8 cellular contexts compared by ENCODE assay signal in the genomic region with DNA sequence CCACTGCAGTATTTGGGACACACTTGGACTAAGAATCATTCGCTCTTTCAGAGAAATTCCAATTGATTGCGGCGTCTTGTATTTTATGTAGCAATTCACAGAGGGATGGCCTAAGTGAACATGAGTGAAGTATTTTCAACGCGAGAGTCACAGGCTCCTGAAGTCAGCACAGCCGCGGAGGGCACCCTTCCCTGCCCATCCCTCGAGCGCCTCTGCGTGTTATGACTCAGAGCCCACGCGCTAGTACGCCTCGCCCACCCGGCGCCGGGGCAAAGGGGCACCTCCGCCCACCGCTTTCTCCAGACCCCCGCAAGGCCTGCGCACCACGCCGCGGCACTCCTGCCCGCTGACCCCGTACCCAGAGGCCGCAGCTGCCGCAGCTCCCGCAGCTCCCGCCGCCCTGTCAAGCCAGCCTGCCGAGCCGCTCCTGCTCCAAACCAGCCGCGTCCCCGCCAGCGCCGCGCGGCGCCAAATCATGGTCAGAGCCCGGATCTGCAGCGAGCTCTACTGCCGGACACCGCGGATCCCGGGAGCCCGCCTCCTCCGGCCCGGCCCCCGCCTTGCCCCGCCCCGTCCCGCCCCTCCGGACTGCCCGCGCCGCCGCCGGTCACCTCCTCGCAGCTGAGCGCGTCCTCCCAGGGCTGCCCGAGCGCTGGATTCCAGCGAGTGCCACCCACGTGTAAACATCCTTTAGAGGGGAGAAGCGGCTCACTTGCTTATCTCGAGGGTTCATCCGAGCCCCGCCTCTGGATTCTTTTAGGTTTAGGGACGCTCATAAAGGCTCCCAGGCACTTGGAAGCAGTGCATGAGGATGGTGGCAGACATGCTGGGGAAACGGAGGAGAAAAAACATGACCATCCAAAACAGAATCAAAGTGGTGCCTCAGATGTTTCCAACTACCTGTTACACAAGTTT. TPM values are rescaled to one million over a fixed set of nuclear protein-coding genes. Genes with fewer than 3 reads are reported as not detected.
DNase-seq lines count a peak whose midpoint lies in the region; ATAC-seq and TF ChIP-seq lines count a peak whose summit lies in the region.

Gene GLRX2, minus strand, starts transcription at position 509 of the 915 bp plus-strand sequence. Its CDS starts 32 bp downstream, at position 477.

- H3K4me1 ChIP-seq in psoas muscle: peaks cover 25% of the 10 kb centered on the region
- peaks cover 6 to 10% of the 10 kb centered on the region in 2 donors for H3K4me1 ChIP-seq in uterus

- intact Hi-C loops in left ventricle myocardium superior (cut with micrococcal nuclease) (no loop called here), psoas muscle (cut with DNase I) (loop anchor here (1.0 to 5.0 kb wide), 4 partner anchors 16 to 46 kb away; partner anchors contain the start of genes CDC73 (in 1 of the 2), RO60 (in 1 of the 2) and UCHL5 (in 1 of the 2)), uterus (cut with DNase I; ENCODE audit: low total_unique reads) (loop anchor here (10.0 kb wide), 1 partner anchor 50 kb away; the partner anchor contains the start of genes RO60 and UCHL5)

- H3K27me3 ChIP-seq in psoas muscle (ENCODE audit: insufficient read depth in 3 of 3, low read length in 2 of 3): no peaks in the 10 kb centered on the region
- no peaks in the 10 kb centered on the region for H3K27me3 ChIP-seq in uterus

- no peaks in the 10 kb centered on the region for H3K9me3 ChIP-seq in psoas muscle
- H3K9me3 ChIP-seq in uterus: no peaks in the 10 kb centered on the region

- ATAC-seq in HG02763 (IDR thresholded peaks at IDR 0.05; ENCODE audit: unreplicated experiment) (peak; percentile 92), left ventricle myocardium superior (peak; percentile 98), psoas muscle (peak; percentile 94 to 96 (median 96))

- H3K4me3 ChIP-seq in psoas muscle (peak within 1 kb of the TSS; percentile 93), uterus (peak within 1 kb of the TSS; percentile 73 to 95)

- peak within 1 kb of the TSS; percentile 91 for H3K4me3 Mint-ChIP-seq in T-helper 1 cell treated with Interleukin-12 subunit alpha and Interleukin-12 subunit beta and Interleukin-4 antibody, amounts not matched to agents 30 μg/mL and 1 μg/mL, for 36 hours

- peak within 1 kb of the TSS; percentile 78 for H3K27ac Mint-ChIP-seq in T-helper 1 cell treated with Interleukin-12 subunit alpha and Interleukin-12 subunit beta and Interleukin-4 antibody, amounts not matched to agents 30 μg/mL and 1 μg/mL, for 36 hours

- DNase-seq in NCI-H1417 (lab: John Stamatoyannopoulos, UW) (peak; percentile 84 to 91 (median 85)), amygdala (lab: John Stamatoyannopoulos, UW) (peak; percentile 27 to 90 (median 80)), left ventricle myocardium superior (peak; percentile 93), psoas muscle (peak; percentile 88 to 93), uterus (peak; percentile 83 to 86)

- WGBS in psoas muscle, 3 donors: 0% methylated on average over 64 to 73 of the region's 73 CpGs

- no peaks in the 10 kb centered on the region for H3K9me3 Mint-ChIP-seq in T-helper 1 cell treated with Interleukin-12 subunit alpha and Interleukin-12 subunit beta and Interleukin-4 antibody, amounts not matched to agents 30 μg/mL and 1 μg/mL, for 36 hours

- no peaks in the 10 kb centered on the region for H3K36me3 Mint-ChIP-seq in T-helper 1 cell treated with Interleukin-12 subunit alpha and Interleukin-12 subunit beta and Interleukin-4 antibody, amounts not matched to agents 30 μg/mL and 1 μg/mL, for 36 hours (ENCODE audit: low read depth)

- TF ChIP-seq CTCF in psoas muscle (IDR thresholded peaks at IDR 0.05) (no peak), uterus (IDR thresholded peaks at IDR 0.05) (peak in 2 of 4 experiments; percentile 9 to 18)

- peak; percentile 87 for TF ChIP-seq POLR2A in GM15510 (IDR thresholded peaks at IDR 0.05; ENCODE audit: borderline replicate concordance, extremely low read depth, insufficient read length)
- peak; percentile 61 to 88 for TF ChIP-seq POLR2A in uterus (IDR thresholded peaks at IDR 0.05)

- H3K36me3 ChIP-seq in psoas muscle (ENCODE audit: insufficient read depth in 1 of 2, low read depth in 1 of 2) (peaks cover 0 to 9% of the 10 kb centered on the region in 2 donors), uterus (no peaks in the 10 kb centered on the region)

- H3K27ac ChIP-seq in psoas muscle (peak within 1 kb of the TSS; percentile 97), uterus (peak within 1 kb of the TSS; percentile 92 to 97)

- H3K27me3 Mint-ChIP-seq in T-helper 1 cell treated with Interleukin-12 subunit alpha and Interleukin-12 subunit beta and Interleukin-4 antibody, amounts not matched to agents 30 μg/mL and 1 μg/mL, for 36 hours (ENCODE audit: low read depth): peaks cover 10% of the 10 kb centered on the region

- peaks cover 15% of the 10 kb centered on the region for H3K4me1 Mint-ChIP-seq in T-helper 1 cell treated with Interleukin-12 subunit alpha and Interleukin-12 subunit beta and Interleukin-4 antibody, amounts not matched to agents 30 μg/mL and 1 μg/mL, for 36 hours (ENCODE audit: low read depth)

RNA-seq across cellular contexts. Expression of gene GLRX2, which starts in this region (rescaled TPM):
- total RNA-seq in left ventricle myocardium superior (37.0 TPM), psoas muscle (10 to 100 TPM; 41.3 to 68.1 (median 54.7) TPM), uterus (10 to 100 TPM in 1 of 4 donors, 1 to 10 TPM in 3; 1.0 to 10.8 (median 6.6) TPM)
- 10 to 100 TPM; 48.1 to 97.9 (median 72.8) TPM for polyA plus RNA-seq in psoas muscle

Comparison
In these comparisons a context has a peak if more than half of its experiments do, and no peak if none do; other contexts are left out.
1. Peak in every context shown above with its lines: DNase-seq, ATAC-seq, H3K4me3 ChIP-seq and H3K27ac ChIP-seq.